In genomic region chr16:56956076-56956475, GRCh38 we compare ENCODE assay signal across 24 cellular contexts. TPM values are rescaled to one million over a fixed set of nuclear protein-coding genes. Genes with fewer than 3 reads are reported as not detected.
"Had no signal": no experiment of that assay in that cellular context is flagged by ENCODE, and none has a peak within 500 bp of the region (broad histone marks: within the 10 kb centered on the region; RNA-seq: fewer than 3 reads in every experiment).

No MANE protein-coding gene starts in this region.

- H3K27ac Mint-ChIP-seq: effector memory CD8-positive, alpha-beta T cell; natural killer cell; progenitor cell of endocrine pancreas; stimulated activated naive CD8-positive, alpha-beta T cell treated with anti-CD3 and anti-CD28 coated beads, Interleukin-15, amount 100 ng/mL, for 72 hours had no signal

- H2AFZ ChIP-seq: hepatocyte, parathyroid adenoma had no signal

- H3K36me3 ChIP-seq: esophagus squamous epithelium, gastroesophageal sphincter, heart left ventricle, left lung, neutrophil, sigmoid colon, thyroid gland, vagina had no signal

- H3K9me3 ChIP-seq: esophagus squamous epithelium, gastroesophageal sphincter, heart left ventricle, left lung, neutrophil, sigmoid colon, thyroid gland, vagina had no signal

- H3K4me1 ChIP-seq: parathyroid adenoma, sigmoid colon, vagina had no signal

- H3K9ac ChIP-seq: parathyroid adenoma had no signal

- H3K4me3 ChIP-seq: esophagus squamous epithelium, gastroesophageal sphincter, heart left ventricle, hepatocyte, left lung, sigmoid colon, thyroid gland, vagina had no signal

- H3K27me3 Mint-ChIP-seq: effector memory CD8-positive, alpha-beta T cell; stimulated activated naive CD8-positive, alpha-beta T cell treated with anti-CD3 and anti-CD28 coated beads, Interleukin-15, amount 100 ng/mL, for 72 hours had no signal

- H3K9me3 Mint-ChIP-seq: effector memory CD8-positive, alpha-beta T cell; natural killer cell; stimulated activated naive CD8-positive, alpha-beta T cell treated with anti-CD3 and anti-CD28 coated beads, Interleukin-15, amount 100 ng/mL, for 72 hours had no signal

- H3K4me2 ChIP-seq: hepatocyte had no signal

- DNase-seq: cerebellar nuclear complex; cortex of kidney; effector memory CD8-positive, alpha-beta T cell; esophagus squamous epithelium; foreskin fibroblast; heart left ventricle; kidney; left lung; natural killer cell; right cardiac atrium; stimulated activated CD4-positive, alpha-beta T cell treated with anti-CD3 and anti-CD28 coated beads, Interleukin-15, amount 100 ng/mL, for 24 hours; stimulated activated CD4-positive, alpha-beta T cell treated with anti-CD3 and anti-CD28 coated beads, Interleukin-2, amount 100 ng/mL, for 48 hours; stimulated activated CD8-positive, alpha-beta memory T cell treated with anti-CD3 and anti-CD28 coated beads, Interleukin-4, amount 100 ng/mL, for 48 hours; stimulated activated naive CD4-positive, alpha-beta T cell; stimulated activated naive CD8-positive, alpha-beta T cell treated with anti-CD3 and anti-CD28 coated beads, Interleukin-15, amount 100 ng/mL, for 72 hours; thyroid gland; trophoblast cell had no signal

- H3K27ac ChIP-seq: esophagus squamous epithelium, gastroesophageal sphincter, heart left ventricle, hepatocyte, left lung, neutrophil, parathyroid adenoma, sigmoid colon, thyroid gland, vagina had no signal

- H3K4me3 Mint-ChIP-seq: effector memory CD8-positive, alpha-beta T cell; natural killer cell; stimulated activated naive CD8-positive, alpha-beta T cell treated with anti-CD3 and anti-CD28 coated beads, Interleukin-15, amount 100 ng/mL, for 72 hours had no signal

- H3K27me3 ChIP-seq: gastroesophageal sphincter, heart left ventricle, hepatocyte, left lung, neutrophil, sigmoid colon, thyroid gland, vagina had no signal

- H3K79me2 ChIP-seq: hepatocyte, parathyroid adenoma had no signal

- ATAC-seq: effector memory CD8-positive, alpha-beta T cell; gastroesophageal sphincter; heart left ventricle; left lung; natural killer cell; right cardiac atrium; stimulated activated naive CD8-positive, alpha-beta T cell treated with anti-CD3 and anti-CD28 coated beads, Interleukin-15, amount 100 ng/mL, for 72 hours had no signal

- H3K36me3 Mint-ChIP-seq: natural killer cell had no signal

RNA-seq across cellular contexts. Expression of gene CETP, which starts 5.7 kb away (rescaled TPM):
- total RNA-seq: hepatocyte, progenitor cell of endocrine pancreas, vagina had no signal

RNA-seq across cellular contexts. Expression of gene NLRC5, which starts 33.3 kb away (rescaled TPM):
- total RNA-seq: progenitor cell of endocrine pancreas had no signal
